1 cellular context compared by ENCODE assay signal in genomic region chr17:47822785-47823184, GRCh38.
TF ChIP-seq lines count a peak whose summit lies in the region.

No MANE protein-coding gene starts in this region.

TF ChIP-seq in IMR-90, 13 proteins besides CTCF, POLR2A, EP300 and RAD21:
- TF ChIP-seq, protein P1, sequence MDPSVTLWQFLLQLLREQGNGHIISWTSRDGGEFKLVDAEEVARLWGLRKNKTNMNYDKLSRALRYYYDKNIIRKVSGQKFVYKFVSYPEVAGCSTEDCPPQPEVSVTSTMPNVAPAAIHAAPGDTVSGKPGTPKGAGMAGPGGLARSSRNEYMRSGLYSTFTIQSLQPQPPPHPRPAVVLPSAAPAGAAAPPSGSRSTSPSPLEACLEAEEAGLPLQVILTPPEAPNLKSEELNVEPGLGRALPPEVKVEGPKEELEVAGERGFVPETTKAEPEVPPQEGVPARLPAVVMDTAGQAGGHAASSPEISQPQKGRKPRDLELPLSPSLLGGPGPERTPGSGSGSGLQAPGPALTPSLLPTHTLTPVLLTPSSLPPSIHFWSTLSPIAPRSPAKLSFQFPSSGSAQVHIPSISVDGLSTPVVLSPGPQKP (IDR thresholded peaks at IDR 0.05; ENCODE audit: borderline replicate concordance, low read depth, low read length): no peak
- TF ChIP-seq MXI1 (IDR thresholded peaks at IDR 0.05; ENCODE audit: borderline replicate concordance, low read depth, low read length) (no peak), USF2 (IDR thresholded peaks at IDR 0.05; ENCODE audit: low read depth, low read length) (no peak), NFE2L2 (IDR thresholded peaks at IDR 0.05; ENCODE audit: low read depth, low read length) (no peak), FOS (IDR thresholded peaks at IDR 0.05; ENCODE audit: low read depth, low read length) (no peak), MAZ (IDR thresholded peaks at IDR 0.05; ENCODE audit: borderline replicate concordance, low read depth, low read length) (no peak), BHLHE40 (IDR thresholded peaks at IDR 0.05; ENCODE audit: low read depth, low read length) (no peak), CHD1 (IDR thresholded peaks at IDR 0.05; ENCODE audit: low read depth, low read length) (no peak), MAFK (IDR thresholded peaks at IDR 0.05; ENCODE audit: low read depth, low read length) (no peak)
